Comparison of ENCODE assay signal across 1 cellular context in the genomic region with DNA sequence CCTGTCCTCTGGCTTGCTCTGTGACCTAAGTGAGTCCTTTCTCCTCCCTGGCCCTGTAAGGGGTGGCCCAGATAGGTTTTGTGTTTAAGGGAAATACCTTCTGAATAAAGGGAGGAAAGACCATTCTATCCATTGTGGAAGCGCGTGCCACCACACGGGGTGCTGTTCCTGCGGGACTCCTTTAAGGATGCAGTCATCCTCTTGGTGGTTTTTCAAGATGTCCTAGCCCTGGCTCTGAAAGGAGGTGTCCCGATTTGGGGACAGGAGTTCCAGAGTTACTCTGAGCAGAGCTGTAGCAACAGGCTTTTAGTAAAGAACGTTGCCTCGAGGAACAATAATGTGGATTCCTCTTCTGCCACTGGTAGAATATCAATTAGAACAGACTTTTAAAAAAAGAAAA.
TF ChIP-seq lines count a peak whose summit lies in the region.

No MANE protein-coding gene starts in this region.

TF ChIP-seq in HCT116, 20 proteins besides CTCF, POLR2A, EP300 and RAD21 (continued from another document):
- TF ChIP-seq, protein P1, sequence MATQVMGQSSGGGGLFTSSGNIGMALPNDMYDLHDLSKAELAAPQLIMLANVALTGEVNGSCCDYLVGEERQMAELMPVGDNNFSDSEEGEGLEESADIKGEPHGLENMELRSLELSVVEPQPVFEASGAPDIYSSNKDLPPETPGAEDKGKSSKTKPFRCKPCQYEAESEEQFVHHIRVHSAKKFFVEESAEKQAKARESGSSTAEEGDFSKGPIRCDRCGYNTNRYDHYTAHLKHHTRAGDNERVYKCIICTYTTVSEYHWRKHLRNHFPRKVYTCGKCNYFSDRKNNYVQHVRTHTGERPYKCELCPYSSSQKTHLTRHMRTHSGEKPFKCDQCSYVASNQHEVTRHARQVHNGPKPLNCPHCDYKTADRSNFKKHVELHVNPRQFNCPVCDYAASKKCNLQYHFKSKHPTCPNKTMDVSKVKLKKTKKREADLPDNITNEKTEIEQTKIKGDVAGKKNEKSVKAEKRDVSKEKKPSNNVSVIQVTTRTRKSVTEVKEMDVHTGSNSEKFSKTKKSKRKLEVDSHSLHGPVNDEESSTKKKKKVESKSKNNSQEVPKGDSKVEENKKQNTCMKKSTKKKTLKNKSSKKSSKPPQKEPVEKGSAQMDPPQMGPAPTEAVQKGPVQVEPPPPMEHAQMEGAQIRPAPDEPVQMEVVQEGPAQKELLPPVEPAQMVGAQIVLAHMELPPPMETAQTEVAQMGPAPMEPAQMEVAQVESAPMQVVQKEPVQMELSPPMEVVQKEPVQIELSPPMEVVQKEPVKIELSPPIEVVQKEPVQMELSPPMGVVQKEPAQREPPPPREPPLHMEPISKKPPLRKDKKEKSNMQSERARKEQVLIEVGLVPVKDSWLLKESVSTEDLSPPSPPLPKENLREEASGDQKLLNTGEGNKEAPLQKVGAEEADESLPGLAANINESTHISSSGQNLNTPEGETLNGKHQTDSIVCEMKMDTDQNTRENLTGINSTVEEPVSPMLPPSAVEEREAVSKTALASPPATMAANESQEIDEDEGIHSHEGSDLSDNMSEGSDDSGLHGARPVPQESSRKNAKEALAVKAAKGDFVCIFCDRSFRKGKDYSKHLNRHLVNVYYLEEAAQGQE (IDR thresholded peaks at IDR 0.05; ENCODE audit: low read depth), result no peak
- TF ChIP-seq ZNF274 (IDR thresholded peaks at IDR 0.05; ENCODE audit: low read depth, low read length), result no peak
- TF ChIP-seq ELF1 (IDR thresholded peaks at IDR 0.05; ENCODE audit: borderline replicate concordance, low read depth), result no peak
- TF ChIP-seq CEBPB (IDR thresholded peaks at IDR 0.05; ENCODE audit: low read depth), result no peak
- TF ChIP-seq POLR2AphosphoS5 (IDR thresholded peaks at IDR 0.05; ENCODE audit: low read depth, low read length), result no peak
- TF ChIP-seq, protein P2, sequence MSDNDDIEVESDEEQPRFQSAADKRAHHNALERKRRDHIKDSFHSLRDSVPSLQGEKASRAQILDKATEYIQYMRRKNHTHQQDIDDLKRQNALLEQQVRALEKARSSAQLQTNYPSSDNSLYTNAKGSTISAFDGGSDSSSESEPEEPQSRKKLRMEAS (IDR thresholded peaks at IDR 0.05), result no peak
- no peak for TF ChIP-seq CBX3 (IDR thresholded peaks at IDR 0.05; ENCODE audit: low read depth)
